In the genomic region with DNA sequence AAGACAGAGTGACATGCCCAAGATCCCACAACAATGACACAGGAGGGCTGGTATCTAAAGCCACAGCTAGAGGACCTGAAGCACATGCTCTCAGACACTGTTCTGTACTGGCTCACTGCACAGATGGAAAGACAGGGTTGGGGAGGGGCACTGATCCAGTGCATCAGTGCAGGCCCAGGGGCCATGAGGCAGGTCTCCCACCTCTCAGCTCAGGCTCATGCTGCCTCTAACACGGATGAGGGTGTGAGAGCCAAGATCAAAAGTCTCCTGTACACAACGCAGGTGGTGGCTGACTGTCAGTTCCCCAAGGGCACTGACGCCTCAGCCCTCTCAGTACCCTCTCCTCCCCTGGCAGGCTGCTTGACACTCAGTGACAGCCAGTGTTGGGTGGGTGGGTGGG, we compare ENCODE assay signal across 9 cellular contexts. TPM values are rescaled to one million over a fixed set of nuclear protein-coding genes. Genes with fewer than 3 reads are reported as not detected.
DNase-seq lines count a peak whose midpoint lies in the region; ATAC-seq, FAIRE-seq and TF ChIP-seq lines count a peak whose summit lies in the region.
"Had no signal": no experiment of that assay in that cellular context is flagged by ENCODE, and none has a peak within 500 bp of the region (broad histone marks: within the 10 kb centered on the region; RNA-seq: fewer than 3 reads in every experiment).

No MANE protein-coding gene starts in this region.

- H2BK120ac ChIP-seq in H1 (replicated peaks; ENCODE audit: low read depth, low read length): no peak overlapping the region

- H2BK5ac ChIP-seq in H1 (ENCODE audit: low read depth, low read length): peak overlapping the region; percentile 60; the same call in 1 of the 2 replicates

- H3K9me3 ChIP-seq in H1 (ENCODE audit: insufficient read depth in 2 of 2, low read depth in 1 of 2, low read length in 1 of 2): no peaks in the 10 kb centered on the region

- no peak overlapping the region for H4K91ac ChIP-seq in H1 (replicated peaks; ENCODE audit: insufficient read length, low read length)

- H3K23ac ChIP-seq in H1 (ENCODE audit: insufficient read length): no peak overlapping the region

- peak overlapping the region; percentile 32; the same call in 1 of the 2 replicates for H3K18ac ChIP-seq in H1 (ENCODE audit: extremely low read depth, low read length)

- CTCF ChIA-PET in H1 (lab: Charles Lee; ENCODE audit: partially characterized antibody): interaction anchor here (1.2 to 1.7 kb wide), 4 partner anchors 11 to 130 kb away, joined by 3 to 4 read pairs (median 3); no protein-coding TSS in a partner anchor

- no peak for TF ChIP-seq CTCF in H1 (IDR thresholded peaks at IDR 0.05; ENCODE audit: control extremely low read depth in 1 of 3, insufficient read depth in 1 of 3, low read depth in 1 of 3, low read length in 3 of 3)

- no peak overlapping the region for H2BK15ac ChIP-seq in H1 (ENCODE audit: low read length)

- no peak overlapping the region for H4K5ac ChIP-seq in H1 (ENCODE audit: insufficient read length, low read depth, low read length)

- no peaks in the 10 kb centered on the region for H3K23me2 ChIP-seq in H1 (ENCODE audit: low read depth, low read length)

- peak overlapping the region; percentile 96 for H2AK5ac ChIP-seq in H1 (ENCODE audit: low read depth, low read length)

- TF ChIP-seq RAD21 in H1 (IDR thresholded peaks at IDR 0.05 in 1 of 2, conservative IDR thresholded peaks at IDR 0.05 in 1 of 2; ENCODE audit: low read depth in 2 of 2, low read length in 2 of 2): no peak

- H3K79me1 ChIP-seq in H1 (ENCODE audit: low read depth, low read length): peaks cover 10% of the 10 kb centered on the region; the same call in 1 of the 2 replicates

- peaks cover 0 to 85% of the 10 kb centered on the region in 2 experiments; a peak in 2 of 4 replicates for H3K79me2 ChIP-seq in H1 (ENCODE audit: control insufficient read depth in 1 of 2, insufficient read depth in 2 of 2, low read length in 2 of 2)

- H3K9ac ChIP-seq in H1 (replicated peaks in 1 of 4; ENCODE audit: extremely low read depth in 1 of 4, low read depth in 3 of 4, low read length in 3 of 4): no peak overlapping the region

- H3K36me3 ChIP-seq in H1 (ENCODE audit: control insufficient read depth in 2 of 4, insufficient read depth in 4 of 4, low read length in 3 of 4): no peaks in the 10 kb centered on the region

- peaks cover 3 to 22% of the 10 kb centered on the region in 2 experiments for H4K20me1 ChIP-seq in H1 (replicated peaks in 1 of 2; ENCODE audit: control insufficient read depth in 1 of 2, insufficient read depth in 2 of 2, low read length in 2 of 2)

- H3K4me3 ChIP-seq in H1 (ENCODE audit: extremely low read depth in 1 of 4, insufficient read depth in 2 of 4, low read depth in 3 of 4, low read length in 4 of 4): no peak overlapping the region
- H3K4me3 ChIP-seq: SK-N-MC had no signal

- peak; percentile 36 for ATAC-seq in HG02798 (IDR thresholded peaks at IDR 0.05; ENCODE audit: poor library complexity, unreplicated experiment)
- ATAC-seq in activated CD4-positive, CD25-positive, alpha-beta regulatory T cell treated with anti-CD3 and anti-CD28 coated beads, Interleukin-2, amount 50 U/mL, for 24 hours: peak; percentile 67 to 71
- ATAC-seq in GM18867 (IDR thresholded peaks at IDR 0.05; ENCODE audit: unreplicated experiment): no peak

- TF ChIP-seq POLR2A in H1 (IDR thresholded peaks at IDR 0.05; ENCODE audit: control extremely low read depth in 1 of 2, low read depth in 2 of 2, low read length in 2 of 2): no peak

- no peak overlapping the region for H4K8ac ChIP-seq in H1 (ENCODE audit: extremely low read depth, insufficient read depth, low read length)

- WGBS in H1 (ENCODE audit: extremely low coverage in 1 of 2, insufficient coverage in 1 of 2, insufficient read length in 1 of 2, insufficient replicate concordance in 2 of 2, low coverage in 1 of 2, low lambda C conversion rate in 2 of 2, missing lambda C conversion rate in 1 of 2), 2 experiments: 75% methylated on average over 3 of the region's 3 CpGs; no CpG with 5 or more reads in 1 of the 2 experiments

- no peak overlapping the region for H3K4me2 ChIP-seq in H1 (ENCODE audit: insufficient read depth in 1 of 2, low read depth in 2 of 2, low read length in 2 of 2)

- POLR2A ChIA-PET in H1 (lab: Charles Lee; ENCODE audit: partially characterized antibody): interaction anchor here (0.7 to 1.7 kb wide), 3 partner anchors 10 to 47 kb away, joined by 3 to 5 read pairs (median 3); no protein-coding TSS in a partner anchor

- H2BK12ac ChIP-seq in H1 (ENCODE audit: low read depth, low read length): peak overlapping the region; percentile 90; the same call in 1 of the 2 replicates

- no peak overlapping the region for H2BK20ac ChIP-seq in H1 (ENCODE audit: low read length)

- H3K27ac ChIP-seq in H1 (ENCODE audit: low read depth, low read length): no peak overlapping the region
- H3K27ac ChIP-seq: SK-N-MC had no signal

- H3K14ac ChIP-seq in H1 (ENCODE audit: insufficient read length): no peak overlapping the region

- no peak overlapping the region for H3K56ac ChIP-seq in H1 (replicated peaks; ENCODE audit: insufficient read length, low read depth, low read length)

- no peak for DNase-seq in H1 (ENCODE audit: low read depth in 1 of 2, low spot score in 2 of 2)
- peak; percentile 57 to 82 for DNase-seq in stimulated activated CD4-positive, alpha-beta T cell treated with anti-CD3 and anti-CD28 coated beads, Interleukin-4, amount 100 ng/mL, for 4 hours
- DNase-seq in HTR-8/SVneo (ENCODE audit: insufficient read length, low spot score): no peak
- no peak for DNase-seq in Ammon's horn (ENCODE audit: low spot score)
- no peak for DNase-seq in HT-29 (ENCODE audit: low spot score)

- no peak for TF ChIP-seq EP300 in H1 (IDR thresholded peaks at IDR 0.05; ENCODE audit: borderline replicate concordance in 1 of 2, low read depth in 2 of 2, low read length in 2 of 2)

- H3K4me1 ChIP-seq in H1 (replicated peaks in 1 of 4; ENCODE audit: control insufficient read depth in 3 of 4, insufficient read depth in 4 of 4, low read length in 3 of 4): peaks cover 0 to 16% (median 5%) of the 10 kb centered on the region in 4 experiments; a peak in 6 of 7 replicates

- FAIRE-seq in H1 (lab: Jason Lieb, UNC) (no peak), HTR-8/SVneo (lab: Jason Lieb, UNC) (no peak)

- no peak overlapping the region for H3K4ac ChIP-seq in H1 (replicated peaks; ENCODE audit: insufficient read length, low read depth, low read length)

- H3K27me3 ChIP-seq in H1 (replicated peaks in 1 of 4; ENCODE audit: control insufficient read depth in 3 of 4, extremely low read depth in 1 of 4, insufficient read depth in 3 of 4, low read length in 3 of 4): no peaks in the 10 kb centered on the region

- no peak overlapping the region for H2AFZ ChIP-seq in H1 (ENCODE audit: low read length)

TF ChIP-seq in H1, 55 proteins besides CTCF, POLR2A, EP300 and RAD21:
- no peak for TF ChIP-seq CTBP2 (IDR thresholded peaks at IDR 0.05; ENCODE audit: borderline replicate concordance, insufficient read depth, insufficient read length, low read length)
- no peak for TF ChIP-seq CHD1 (IDR thresholded peaks at IDR 0.05; ENCODE audit: low read depth, low read length)
- TF ChIP-seq EZH2 (IDR thresholded peaks at IDR 0.05; ENCODE audit: low read depth, low read length, severe bottlenecking): no peak
- TF ChIP-seq BACH1 (IDR thresholded peaks at IDR 0.05; ENCODE audit: low read length): no peak

RNA-seq across cellular contexts. Expression of gene RAPGEF1, which starts 10.9 kb away (rescaled TPM):
- total RNA-seq in H1 (2021; fragmentation: NEBNext Ultra II Directional; extraction: Animal tissue kit (Norgen Biotek cat#: 25700)): 73.8 and 78.9 TPM in 2 replicates
- 29.7 and 38.2 TPM in 2 replicates for polyA plus RNA-seq in H1 (2011; rRNA removed)
- polyA plus RNA-seq in H1 (2011; cell fraction: cytosol; rRNA removed): 28.4 TPM
- 54.3 TPM for polyA plus RNA-seq in H1 (2011; cell fraction: nucleus; rRNA removed)
- 39.8 to 47.1 TPM (median 45.5 TPM) in 4 replicates for polyA plus RNA-seq in H1 (2012, experiment 1 of 2)
- polyA plus RNA-seq in H1 (2012, experiment 2 of 2): 36.6 TPM
- 43.6 TPM for polyA plus RNA-seq in H1 (2013, experiment 1 of 2)
- 46.5 TPM for polyA plus RNA-seq in H1 (2013, experiment 2 of 2)
- polyA minus RNA-seq in H1 (2011; rRNA and poly(A)+ RNA removed): 30.4 and 36.4 TPM in 2 replicates
- 22.6 TPM for polyA minus RNA-seq in H1 (2011; cell fraction: cytosol; rRNA and poly(A)+ RNA removed)
- polyA minus RNA-seq in H1 (2011; cell fraction: nucleus; rRNA and poly(A)+ RNA removed): 22.7 TPM
- total RNA-seq in HT-29 (2014; rRNA removed; shearing (Covaris generic)): 15.7 and 15.8 TPM in 2 replicates

Comparison
In these comparisons a context has a peak if more than half of its experiments do, and no peak if none do; other contexts are left out.
1. DNase-seq: peak in stimulated activated CD4-positive, alpha-beta T cell treated with anti-CD3 and anti-CD28 coated beads, Interleukin-4, amount 100 ng/mL, for 4 hours (2 of 2); none in H1 (0 of 2), HTR-8/SVneo (single experiment), Ammon's horn (single experiment) and HT-29 (single experiment).